ENCODE assay signal across 19 cellular contexts in genomic region chr1:19388980-19389379, GRCh38.
A peak's percentile ranks its signal among the peaks of the same experiment; 100 is the strongest.
DNase-seq lines count a peak whose midpoint lies in the region; ATAC-seq and TF ChIP-seq lines count a peak whose summit lies in the region.
"Had no signal": no experiment of that assay in that cellular context is flagged by ENCODE, and none has a peak within 500 bp of the region (broad histone marks: within the 10 kb centered on the region; RNA-seq: fewer than 3 reads in every experiment).

No MANE protein-coding gene starts in this region.

- peaks cover 66% of the 10 kb centered on the region for H3K4me1 Mint-ChIP-seq in activated naive CD4-positive, alpha-beta T cell treated with anti-CD3 and anti-CD28 coated beads, Interleukin-2, amount 10 ng/mL, durations not matched to agents 7 days and 5 days
- H3K4me1 Mint-ChIP-seq in T-helper 17 cell: peaks cover 56% of the 10 kb centered on the region

- no peaks in the 10 kb centered on the region for H3K9me3 Mint-ChIP-seq in activated naive CD4-positive, alpha-beta T cell treated with anti-CD3 and anti-CD28 coated beads, Interleukin-2, amount 50 U/mL, for 72 hours
- H3K9me3 Mint-ChIP-seq in activated naive CD4-positive, alpha-beta T cell treated with anti-CD3 and anti-CD28 coated beads, Interleukin-2, amount 10 ng/mL, durations not matched to agents 7 days and 5 days: no peaks in the 10 kb centered on the region
- H3K9me3 Mint-ChIP-seq: neural crest cell had no signal

- H3K4me3 Mint-ChIP-seq in activated naive CD4-positive, alpha-beta T cell treated with anti-CD3 and anti-CD28 coated beads, Interleukin-2, amount 10 ng/mL, durations not matched to agents 7 days and 5 days: no peak overlapping the region
- no peak overlapping the region for H3K4me3 Mint-ChIP-seq in T-helper 17 cell
- H3K4me3 Mint-ChIP-seq: neural crest cell had no signal

- H3K4me1 ChIP-seq in thoracic aorta (ENCODE audit: control insufficient read depth in 1 of 2, low read depth in 2 of 2): peaks cover 55 to 100% of the 10 kb centered on the region in 2 donors

- no peaks in the 10 kb centered on the region for H3K27me3 Mint-ChIP-seq in activated naive CD4-positive, alpha-beta T cell treated with anti-CD3 and anti-CD28 coated beads, Interleukin-2, amount 10 ng/mL, durations not matched to agents 7 days and 5 days
- H3K27me3 Mint-ChIP-seq in T-helper 17 cell: no peaks in the 10 kb centered on the region

- DNase-seq in activated naive CD4-positive, alpha-beta T cell treated with anti-CD3 and anti-CD28 coated beads, Interleukin-2, amount 50 U/mL, for 72 hours (ENCODE audit: low spot score in 2 of 2): no peak
- DNase-seq in activated naive CD4-positive, alpha-beta T cell treated with anti-CD3 and anti-CD28 coated beads, Interleukin-2, amount 10 ng/mL, durations not matched to agents 7 days and 5 days: no peak
- DNase-seq in T-helper 17 cell: no peak
- peak; percentile 41 for DNase-seq in thoracic aorta (ENCODE audit: low spot score)
- no peak for DNase-seq in G401 (ENCODE audit: low spot score)
- no peak for DNase-seq in stimulated activated CD4-positive, alpha-beta T cell treated with anti-CD3 and anti-CD28 coated beads, Interleukin-2, amount 100 ng/mL, for 48 hours
- DNase-seq: ACHN; cortex of kidney; GM23248; hypothalamus; Karpas-422; NCI-H1105; NCI-H2107; NCI-H510A treated with DMSO at 0.1 percent for 48 hours; stimulated activated CD4-positive, alpha-beta T cell treated with anti-CD3 and anti-CD28 coated beads, Interleukin-4, amount 100 ng/mL, for 1 hour had no signal

- H3K9me3 ChIP-seq in T-helper 17 cell (ENCODE audit: control insufficient read depth, low read length, poor library complexity, severe bottlenecking): no peaks in the 10 kb centered on the region
- no peaks in the 10 kb centered on the region for H3K9me3 ChIP-seq in thoracic aorta
- H3K9me3 ChIP-seq: prostate gland had no signal

- no peak overlapping the region for H3K4me3 ChIP-seq in thoracic aorta
- H3K4me3 ChIP-seq: GM23248, prostate gland had no signal

- peak overlapping the region; percentile 41 to 86 for H3K27ac Mint-ChIP-seq in activated naive CD4-positive, alpha-beta T cell treated with anti-CD3 and anti-CD28 coated beads, Interleukin-2, amount 50 U/mL, for 72 hours
- no peak overlapping the region for H3K27ac Mint-ChIP-seq in activated naive CD4-positive, alpha-beta T cell treated with anti-CD3 and anti-CD28 coated beads, Interleukin-2, amount 10 ng/mL, durations not matched to agents 7 days and 5 days
- H3K27ac Mint-ChIP-seq in T-helper 17 cell: peak overlapping the region; percentile 94

- in situ Hi-C loops in G401 (cut with HindIII; ENCODE audit: low sequenced_read_pairs): loop anchor here (25.0 kb wide), 1 partner anchor 198 kb away; a partner anchor contains a TSS

- no peaks in the 10 kb centered on the region for H3K27me3 ChIP-seq in thoracic aorta (replicated peaks; ENCODE audit: insufficient read depth)

- no peaks in the 10 kb centered on the region for H3K36me3 ChIP-seq in thoracic aorta
- H3K36me3 ChIP-seq: prostate gland had no signal

- H3K27ac ChIP-seq in thoracic aorta: peak overlapping the region; percentile 53 to 82

- CTCF ChIA-PET in activated naive CD4-positive, alpha-beta T cell treated with anti-CD3 and anti-CD28 coated beads, Interleukin-2, amount 10 ng/mL, durations not matched to agents 7 days and 5 days (lab: Charles Lee): no interaction called here

- H3K36me3 Mint-ChIP-seq in activated naive CD4-positive, alpha-beta T cell treated with anti-CD3 and anti-CD28 coated beads, Interleukin-2, amount 50 U/mL, for 72 hours: no peaks in the 10 kb centered on the region
- H3K36me3 Mint-ChIP-seq in activated naive CD4-positive, alpha-beta T cell treated with anti-CD3 and anti-CD28 coated beads, Interleukin-2, amount 10 ng/mL, durations not matched to agents 7 days and 5 days: peaks cover 23% of the 10 kb centered on the region
- H3K36me3 Mint-ChIP-seq in T-helper 17 cell (ENCODE audit: low read depth): no peaks in the 10 kb centered on the region

- no peak for TF ChIP-seq CTCF in thoracic aorta (IDR thresholded peaks at IDR 0.05)

- ATAC-seq in activated naive CD4-positive, alpha-beta T cell treated with anti-CD3 and anti-CD28 coated beads, Interleukin-2, amount 50 U/mL, for 72 hours: peak in 1 of 2 donors; percentile 13
- ATAC-seq in T-helper 17 cell: no peak
- ATAC-seq in esophagus mucosa: peak; percentile 19
- no peak for ATAC-seq in thoracic aorta (ENCODE audit: insufficient number of reproducible peaks, low FRiP score, low read depth)
- ATAC-seq in GM18870 (IDR thresholded peaks at IDR 0.05; ENCODE audit: unreplicated experiment): no peak
